Comparison of ENCODE assay signal across 20 cellular contexts in genomic region chr1:147252540-147252939, GRCh38.
"Had no signal": no experiment of that assay in that cellular context is flagged by ENCODE, and none has a peak within 500 bp of the region (broad histone marks: within the 10 kb centered on the region; RNA-seq: fewer than 3 reads in every experiment).

No MANE protein-coding gene starts in this region.

- H3K4me3 ChIP-seq: colonic mucosa, heart right ventricle, left lung, lung, prostate gland, thoracic aorta, upper lobe of left lung had no signal

- ATAC-seq: activated CD4-positive, alpha-beta T cell treated with anti-CD3 and anti-CD28 coated beads for 36 hours; activated T-cell treated with anti-CD3 and anti-CD28 coated beads, Interleukin-2, amount 50 U/mL, for 4 hours; heart right ventricle; left lung; naive thymus-derived CD4-positive, alpha-beta T cell; T-cell had no signal

- H3K4me3 Mint-ChIP-seq: activated B cell treated with CpG ODN at 0.5 μM for 24 hours; activated CD4-positive, alpha-beta T cell treated with anti-CD3 and anti-CD28 coated beads for 36 hours; activated naive CD8-positive, alpha-beta T cell treated with anti-CD3 and anti-CD28 coated beads for 36 hours; activated T-cell treated with anti-CD3 and anti-CD28 coated beads, Interleukin-2, amount 50 U/mL, for 4 hours; central memory CD8-positive, alpha-beta T cell; naive thymus-derived CD4-positive, alpha-beta T cell; T-cell had no signal

- H3K36me3 ChIP-seq: colonic mucosa, prostate gland had no signal

- H3K27me3 ChIP-seq: colonic mucosa, heart right ventricle, left lung, upper lobe of left lung had no signal

- H3K27ac ChIP-seq: colonic mucosa, heart right ventricle, left lung, prostate gland, thoracic aorta, upper lobe of left lung had no signal

- DNase-seq: activated B cell treated with CpG ODN at 0.5 μM for 24 hours; activated CD4-positive, alpha-beta T cell treated with anti-CD3 and anti-CD28 coated beads for 36 hours; activated CD4-positive, alpha-beta T cell treated with anti-CD3 and anti-CD28 coated beads, Interleukin-2, amount 50 U/mL, for 4 hours; activated CD8-positive, alpha-beta memory T cell treated with anti-CD3 and anti-CD28 coated beads for 24 hours; activated CD8-positive, alpha-beta memory T cell treated with anti-CD3 and anti-CD28 coated beads, Interleukin-2, amount 50 U/mL, for 4 hours; activated naive CD4-positive, alpha-beta T cell treated with Interleukin-2 at 50 U/mL for 16 hours; activated naive CD8-positive, alpha-beta T cell treated with anti-CD3 and anti-CD28 coated beads for 36 hours; activated T-cell treated with anti-CD3 and anti-CD28 coated beads, Interleukin-2, amount 50 U/mL, for 4 hours; colonic mucosa; heart right ventricle; left lung; naive thymus-derived CD4-positive, alpha-beta T cell; stimulated activated CD4-positive, alpha-beta T cell treated with anti-CD3 and anti-CD28 coated beads, Interleukin-4, amount 100 ng/mL, for 1 hour; stimulated activated naive CD4-positive, alpha-beta T cell treated with Interleukin-2 at 50 U/mL for 16 hours; T-cell; upper lobe of left lung had no signal

- H3K9me3 ChIP-seq: colonic mucosa, heart right ventricle, left lung, prostate gland, thoracic aorta, upper lobe of left lung had no signal

- H3K27ac Mint-ChIP-seq: activated B cell treated with CpG ODN at 0.5 μM for 24 hours; activated CD4-positive, alpha-beta T cell treated with anti-CD3 and anti-CD28 coated beads for 36 hours; activated naive CD8-positive, alpha-beta T cell treated with anti-CD3 and anti-CD28 coated beads for 36 hours; T-cell had no signal

- H3K4me1 ChIP-seq: colonic mucosa, prostate gland had no signal

- H3K27me3 Mint-ChIP-seq: activated B cell treated with CpG ODN at 0.5 μM for 24 hours; activated CD4-positive, alpha-beta T cell treated with anti-CD3 and anti-CD28 coated beads for 36 hours; activated naive CD8-positive, alpha-beta T cell treated with anti-CD3 and anti-CD28 coated beads for 36 hours; central memory CD8-positive, alpha-beta T cell; naive thymus-derived CD4-positive, alpha-beta T cell; T-cell had no signal
